9 cellular contexts compared by ENCODE assay signal in genomic region chr1:232599178-232600041, GRCh38. TPM values are rescaled to one million over a fixed set of nuclear protein-coding genes. Genes with fewer than 3 reads are reported as not detected.
DNase-seq lines count a peak whose midpoint lies in the region; ATAC-seq and TF ChIP-seq lines count a peak whose summit lies in the region.
"Had no signal": no experiment of that assay in that cellular context is flagged by ENCODE, and none has a peak within 500 bp of the region (broad histone marks: within the 10 kb centered on the region; RNA-seq: fewer than 3 reads in every experiment).

No MANE protein-coding gene starts in this region.

- no peaks in the 10 kb centered on the region for H3K27me3 ChIP-seq in H7 (ENCODE audit: control insufficient read depth, insufficient read depth, low read length)

- no peaks in the 10 kb centered on the region; the same call in 1 of the 2 replicates for H3K36me3 ChIP-seq in H7 (replicated peaks; ENCODE audit: control insufficient read depth, insufficient read depth, low read length)

- peak; percentile 54 for DNase-seq in DMS53 (lab: John Stamatoyannopoulos, UW)
- DNase-seq in NCI-H146 (lab: John Stamatoyannopoulos, UW), result peak; percentile 80
- no peak for DNase-seq in chondrocyte (ENCODE audit: low spot score)
- no peak for DNase-seq in H7
- DNase-seq in NCI-H187 (lab: John Stamatoyannopoulos, UW), result no peak
- no peak for DNase-seq in hepatic stellate cell (ENCODE audit: low spot score)
- no peak for DNase-seq in GM20000 (ENCODE audit: low spot score)
- DNase-seq: activated naive CD4-positive, alpha-beta T cell treated with anti-CD3 and anti-CD28 coated beads, Interleukin-2, amount 50 U/mL, for 16 hours had no signal

- H3K27me3 Mint-ChIP-seq in chondrocyte (ENCODE audit: low read depth), result no peaks in the 10 kb centered on the region

- TF ChIP-seq CTCF in chondrocyte (IDR thresholded peaks at IDR 0.05) (no peak), GM20000 (IDR thresholded peaks at IDR 0.05; ENCODE audit: extremely low read depth, missing control alignments) (no peak)

- H3K4me3 ChIP-seq in H7 (ENCODE audit: insufficient read depth, low read depth, low read length), result no peak overlapping the region

- peak; percentile 49 for ATAC-seq in GM21723 (IDR thresholded peaks at IDR 0.05; ENCODE audit: unreplicated experiment)

- peaks cover 4% of the 10 kb centered on the region for H3K36me3 Mint-ChIP-seq in chondrocyte (ENCODE audit: low read depth)

- H3K27ac Mint-ChIP-seq in chondrocyte (ENCODE audit: unreplicated experiment), result peak overlapping the region; percentile 33

- no peaks in the 10 kb centered on the region for H3K9me3 Mint-ChIP-seq in chondrocyte (ENCODE audit: low read depth)

- peaks cover 21% of the 10 kb centered on the region for H3K4me1 Mint-ChIP-seq in chondrocyte (ENCODE audit: low read depth)

- no peak overlapping the region for H3K4me3 Mint-ChIP-seq in chondrocyte (ENCODE audit: unreplicated experiment)

RNA-seq across cellular contexts. Expression of gene SIPA1L2, which starts 30.5 kb away (rescaled TPM):
- total RNA-seq in chondrocyte, result 8.9 to 9.5 TPM (median 9.0 TPM) in 3 replicates
- total RNA-seq in H7 (2014; rRNA removed; shearing (Covaris generic)), result 43.4 and 45.6 TPM in 2 replicates

Comparison
In these comparisons a context has a peak if more than half of its experiments do, and no peak if none do; other contexts are left out.
1. DNase-seq: peak in DMS53 (single experiment) and NCI-H146 (single experiment); none in chondrocyte (single experiment), H7 (single experiment), NCI-H187 (0 of 2), hepatic stellate cell (single experiment) and GM20000 (single experiment).